In genomic region chr5:135320718-135321484, GRCh38 we compare ENCODE assay signal across 17 cellular contexts.
"Had no signal": no experiment of that assay in that cellular context is flagged by ENCODE, and none has a peak within 500 bp of the region (broad histone marks: within the 10 kb centered on the region; RNA-seq: fewer than 3 reads in every experiment).

No MANE protein-coding gene starts in this region.

- H3K4me1 Mint-ChIP-seq: activated B cell treated with CpG ODN at 0.5 μM for 24 hours; stimulated activated naive B cell treated with anti-CD40 and anti-IgM and Interleukin-4, amounts not matched to agents 10 μg/mL and 1 μg/mL and 100 μg/mL, for 72 hours had no signal

- H3K27me3 ChIP-seq: brain microvascular endothelial cell, neutrophil, transverse colon had no signal

- H3K4me3 Mint-ChIP-seq: activated B cell treated with CpG ODN at 0.5 μM for 24 hours; activated CD4-positive, alpha-beta T cell treated with anti-CD3 and anti-CD28 coated beads, Interleukin-2, amount 10 ng/mL, durations not matched to agents 7 days and 5 days; activated T-cell treated with anti-CD3 and anti-CD28 coated beads, Interleukin-2, amount 50 U/mL, for 4 hours; effector memory CD8-positive, alpha-beta T cell; mesothelial cell of epicardium; stimulated activated naive B cell treated with anti-CD40 and anti-IgM and Interleukin-4, amounts not matched to agents 10 μg/mL and 1 μg/mL and 100 μg/mL, for 72 hours had no signal

- H3K27ac ChIP-seq: brain microvascular endothelial cell, epithelial cell of prostate, neutrophil, transverse colon had no signal

- H3K4me3 ChIP-seq: transverse colon had no signal

- DNase-seq: activated B cell treated with CpG ODN at 0.5 μM for 24 hours; activated CD4-positive, alpha-beta T cell treated with anti-CD3 and anti-CD28 coated beads, Interleukin-2, amount 10 ng/mL, durations not matched to agents 7 days and 5 days; activated gamma-delta T cell; activated T-cell treated with anti-CD3 and anti-CD28 coated beads, Interleukin-2, amount 50 U/mL, for 4 hours; anterior cingulate cortex; brain microvascular endothelial cell; effector memory CD8-positive, alpha-beta T cell; foreskin melanocyte; retina; stimulated activated CD4-positive, alpha-beta T cell treated with anti-CD3 and anti-CD28 coated beads, Interleukin-2, amount 100 ng/mL, for 48 hours; stimulated activated naive B cell treated with anti-CD40 and anti-IgM and Interleukin-4, amounts not matched to agents 10 μg/mL and 1 μg/mL and 100 μg/mL, for 72 hours; substantia nigra; T-helper 2 cell; transverse colon had no signal

- H3K9me3 ChIP-seq: neutrophil, transverse colon had no signal

- H3K27me3 Mint-ChIP-seq: activated B cell treated with CpG ODN at 0.5 μM for 24 hours; activated CD4-positive, alpha-beta T cell treated with anti-CD3 and anti-CD28 coated beads, Interleukin-2, amount 10 ng/mL, durations not matched to agents 7 days and 5 days; effector memory CD8-positive, alpha-beta T cell; stimulated activated naive B cell treated with anti-CD40 and anti-IgM and Interleukin-4, amounts not matched to agents 10 μg/mL and 1 μg/mL and 100 μg/mL, for 72 hours had no signal

- ATAC-seq: activated T-cell treated with anti-CD3 and anti-CD28 coated beads, Interleukin-2, amount 50 U/mL, for 4 hours; effector memory CD8-positive, alpha-beta T cell; stimulated activated naive B cell treated with anti-CD40 and anti-IgM and Interleukin-4, amounts not matched to agents 10 μg/mL and 1 μg/mL and 100 μg/mL, for 72 hours had no signal

- H3K36me3 Mint-ChIP-seq: mesothelial cell of epicardium had no signal

- H3K27ac Mint-ChIP-seq: activated B cell treated with CpG ODN at 0.5 μM for 24 hours; activated CD4-positive, alpha-beta T cell treated with anti-CD3 and anti-CD28 coated beads, Interleukin-2, amount 10 ng/mL, durations not matched to agents 7 days and 5 days; effector memory CD8-positive, alpha-beta T cell; mesothelial cell of epicardium; stimulated activated naive B cell treated with anti-CD40 and anti-IgM and Interleukin-4, amounts not matched to agents 10 μg/mL and 1 μg/mL and 100 μg/mL, for 72 hours had no signal

- H3K9me3 Mint-ChIP-seq: activated B cell treated with CpG ODN at 0.5 μM for 24 hours; activated CD4-positive, alpha-beta T cell treated with anti-CD3 and anti-CD28 coated beads, Interleukin-2, amount 10 ng/mL, durations not matched to agents 7 days and 5 days; activated T-cell treated with anti-CD3 and anti-CD28 coated beads, Interleukin-2, amount 50 U/mL, for 4 hours; effector memory CD8-positive, alpha-beta T cell; stimulated activated naive B cell treated with anti-CD40 and anti-IgM and Interleukin-4, amounts not matched to agents 10 μg/mL and 1 μg/mL and 100 μg/mL, for 72 hours had no signal

- H3K36me3 ChIP-seq: brain microvascular endothelial cell, neutrophil, transverse colon had no signal
